1 cellular context compared by ENCODE assay signal in genomic region chr9:7561527-7561926, GRCh38.
TF ChIP-seq lines count a peak whose summit lies in the region.

No MANE protein-coding gene starts in this region.

TF ChIP-seq in H1, 55 proteins besides CTCF, POLR2A, EP300 and RAD21:
- TF ChIP-seq JUN (IDR thresholded peaks at IDR 0.05; ENCODE audit: low read depth, low read length) (no peak), ATF2 (IDR thresholded peaks at IDR 0.05; ENCODE audit: low read length) (no peak), TAF7 (optimal IDR thresholded peaks at IDR 0.05; ENCODE audit: borderline replicate concordance, low read depth, low read length) (no peak), SP1 (IDR thresholded peaks at IDR 0.05; ENCODE audit: low read depth, low read length) (no peak), E2F6 (IDR thresholded peaks at IDR 0.05) (no peak), POLR2AphosphoS5 (IDR thresholded peaks at IDR 0.05; ENCODE audit: low read depth, low read length) (no peak), RBBP5 (IDR thresholded peaks at IDR 0.05; ENCODE audit: borderline replicate concordance, low read depth, low read length) (no peak), HDAC6 (IDR thresholded peaks at IDR 0.05; ENCODE audit: low read depth, low read length) (no peak), BRCA1 (IDR thresholded peaks at IDR 0.05; ENCODE audit: low read depth, low read length) (no peak), SUZ12 (IDR thresholded peaks at IDR 0.05; ENCODE audit: low read length) (no peak), CBX8 (IDR thresholded peaks at IDR 0.05; ENCODE audit: borderline replicate concordance, low read depth, low read length) (no peak), TEAD4 (IDR thresholded peaks at IDR 0.05; ENCODE audit: low read depth, low read length) (no peak), JUND (IDR thresholded peaks at IDR 0.05; ENCODE audit: low read length) (no peak), CHD2 (IDR thresholded peaks at IDR 0.05; ENCODE audit: low read length) (no peak), CHD7 (IDR thresholded peaks at IDR 0.05; ENCODE audit: insufficient replicate concordance, low read length) (no peak)
